Comparison of ENCODE assay signal across 7 cellular contexts in the genomic region with DNA sequence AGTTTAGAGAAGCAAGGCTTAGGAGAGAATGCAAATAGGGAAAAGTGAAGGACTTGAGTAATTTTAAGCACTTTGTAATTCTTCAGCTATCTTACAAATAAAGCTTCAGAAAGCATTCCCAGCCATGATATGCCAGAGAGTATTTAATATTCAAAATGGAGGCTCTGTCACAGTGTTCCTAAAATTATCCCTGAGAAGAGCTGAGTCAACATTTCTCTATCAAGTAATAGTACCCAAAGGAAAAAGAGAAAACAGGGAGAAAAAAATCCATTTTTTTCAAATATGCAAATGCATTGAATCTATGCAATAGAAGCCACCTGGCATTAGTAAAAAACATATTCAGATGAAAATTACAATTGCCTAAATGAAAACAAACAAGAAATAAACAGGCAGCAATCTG.
"Had no signal": no experiment of that assay in that cellular context is flagged by ENCODE, and none has a peak within 500 bp of the region (broad histone marks: within the 10 kb centered on the region; RNA-seq: fewer than 3 reads in every experiment).

No MANE protein-coding gene starts in this region.

- H3K27ac ChIP-seq: KMS-11 had no signal

- FAIRE-seq: HTR-8/SVneo had no signal

- H2AFZ ChIP-seq: GM23338 had no signal

- H3K4me2 ChIP-seq: GM23338, KMS-11 had no signal

- ATAC-seq: GM23338 had no signal

- H3K4me3 ChIP-seq: GM23338 had no signal

- DNase-seq: H7, HCEC 1CT, Karpas-422, KBM-7 had no signal

- H3K9ac ChIP-seq: KMS-11 had no signal
